21 cellular contexts compared by ENCODE assay signal in genomic region chr2:98554116-98554861, GRCh38. TPM values are rescaled to one million over a fixed set of nuclear protein-coding genes. Genes with fewer than 3 reads are reported as not detected.
DNase-seq lines count a peak whose midpoint lies in the region; ATAC-seq and TF ChIP-seq lines count a peak whose summit lies in the region.
"Had no signal": no experiment of that assay in that cellular context is flagged by ENCODE, and none has a peak within 500 bp of the region (broad histone marks: within the 10 kb centered on the region; RNA-seq: fewer than 3 reads in every experiment).

No MANE protein-coding gene starts in this region.

- H3K27me3 Mint-ChIP-seq in activated naive CD8-positive, alpha-beta T cell = no peaks in the 10 kb centered on the region
- no peaks in the 10 kb centered on the region for H3K27me3 Mint-ChIP-seq in activated naive CD8-positive, alpha-beta T cell treated with anti-CD3 and anti-CD28 coated beads for 36 hours
- H3K27me3 Mint-ChIP-seq in effector memory CD8-positive, alpha-beta T cell = no peaks in the 10 kb centered on the region
- H3K27me3 Mint-ChIP-seq in stimulated activated naive B cell treated with anti-CD40 and anti-IgM and Interleukin-4, amounts not matched to agents 10 μg/mL and 1 μg/mL and 100 μg/mL, for 72 hours = no peaks in the 10 kb centered on the region

- peaks cover 8% of the 10 kb centered on the region for H3K36me3 Mint-ChIP-seq in activated naive CD8-positive, alpha-beta T cell
- H3K36me3 Mint-ChIP-seq in activated naive CD8-positive, alpha-beta T cell treated with anti-CD3 and anti-CD28 coated beads for 36 hours = peaks cover 41% of the 10 kb centered on the region
- peaks cover 58% of the 10 kb centered on the region for H3K36me3 Mint-ChIP-seq in effector memory CD8-positive, alpha-beta T cell (ENCODE audit: insufficient read depth)
- H3K36me3 Mint-ChIP-seq in stimulated activated naive B cell treated with anti-CD40 and anti-IgM and Interleukin-4, amounts not matched to agents 10 μg/mL and 1 μg/mL and 100 μg/mL, for 72 hours = peaks cover 49 to 77% of the 10 kb centered on the region in 2 donors

- CTCF ChIA-PET in HEK293 (lab: Yijun Ruan, JAX) = no interaction called here

- H3K27ac ChIP-seq in HEK293 (ENCODE audit: extremely low read depth, low read depth, low read length) (no peak overlapping the region), tibial artery (no peak overlapping the region)
- H3K27ac ChIP-seq: cardiac muscle cell, KMS-11, PC-9, sigmoid colon had no signal

- no peak for DNase-seq in activated naive CD8-positive, alpha-beta T cell treated with anti-CD3 and anti-CD28 coated beads for 36 hours
- DNase-seq in effector memory CD8-positive, alpha-beta T cell = no peak
- DNase-seq in tibial artery (peak; percentile 13 to 46), OCI-M1 (lab: John Stamatoyannopoulos, UW) (no peak)
- no peak for DNase-seq in stimulated activated naive B cell treated with anti-CD40 and anti-IgM and Interleukin-4, amounts not matched to agents 10 μg/mL and 1 μg/mL and 100 μg/mL, for 72 hours
- DNase-seq: activated gamma-delta T cell; glutamatergic neuron; NCI-H187; NCI-H345; NCI-H82; PC-9; SHP77; sigmoid colon; stimulated activated CD8-positive, alpha-beta memory T cell treated with anti-CD3 and anti-CD28 coated beads, Interleukin-4, amount 100 ng/mL, for 48 hours; SW 1271 had no signal

- intact Hi-C loops in tibial artery (cut with DNase I; ENCODE audit: low total_unique reads) = no loop called here

- POLR2A ChIA-PET in HEK293 (lab: Yijun Ruan, JAX) = no interaction called here

- no peaks in the 10 kb centered on the region for H3K27me3 ChIP-seq in tibial artery
- H3K27me3 ChIP-seq: cardiac muscle cell, sigmoid colon had no signal

- no peak overlapping the region for H3K4me3 Mint-ChIP-seq in activated naive CD8-positive, alpha-beta T cell
- no peak overlapping the region for H3K4me3 Mint-ChIP-seq in activated naive CD8-positive, alpha-beta T cell treated with anti-CD3 and anti-CD28 coated beads for 36 hours
- H3K4me3 Mint-ChIP-seq in effector memory CD8-positive, alpha-beta T cell = no peak overlapping the region
- H3K4me3 Mint-ChIP-seq in stimulated activated naive B cell treated with anti-CD40 and anti-IgM and Interleukin-4, amounts not matched to agents 10 μg/mL and 1 μg/mL and 100 μg/mL, for 72 hours = no peak overlapping the region
- H3K4me3 Mint-ChIP-seq: CD14-positive monocyte, nephron had no signal

- H3K4me1 Mint-ChIP-seq in activated naive CD8-positive, alpha-beta T cell (ENCODE audit: low read depth) = peaks cover 53% of the 10 kb centered on the region
- H3K4me1 Mint-ChIP-seq in activated naive CD8-positive, alpha-beta T cell treated with anti-CD3 and anti-CD28 coated beads for 36 hours = peaks cover 54% of the 10 kb centered on the region
- peaks cover 40 to 46% of the 10 kb centered on the region in 2 donors for H3K4me1 Mint-ChIP-seq in effector memory CD8-positive, alpha-beta T cell (ENCODE audit: low read depth in 2 of 2)
- peaks cover 32 to 74% of the 10 kb centered on the region in 2 donors for H3K4me1 Mint-ChIP-seq in stimulated activated naive B cell treated with anti-CD40 and anti-IgM and Interleukin-4, amounts not matched to agents 10 μg/mL and 1 μg/mL and 100 μg/mL, for 72 hours
- H3K4me1 Mint-ChIP-seq: nephron had no signal

- ATAC-seq in effector memory CD8-positive, alpha-beta T cell (replicated peaks) = no peak
- no peak for ATAC-seq in stimulated activated naive B cell treated with anti-CD40 and anti-IgM and Interleukin-4, amounts not matched to agents 10 μg/mL and 1 μg/mL and 100 μg/mL, for 72 hours (replicated peaks)

- no peak for TF ChIP-seq CTCF in HEK293 (tag by site-specific recombination; IDR thresholded peaks at IDR 0.05)
- TF ChIP-seq CTCF in tibial artery (IDR thresholded peaks at IDR 0.05) = no peak

- H3K4me3 ChIP-seq in HEK293 (ENCODE audit: low read depth, low read length) (no peak overlapping the region), tibial artery (no peak overlapping the region)
- H3K4me3 ChIP-seq: cardiac muscle cell, PC-9, sigmoid colon had no signal

- H3K9me3 ChIP-seq in HEK293 (ENCODE audit: control insufficient read depth, insufficient read depth, low read depth, low read length) (no peaks in the 10 kb centered on the region), tibial artery (no peaks in the 10 kb centered on the region)
- H3K9me3 ChIP-seq: sigmoid colon had no signal

- no peaks in the 10 kb centered on the region for H3K9me3 Mint-ChIP-seq in activated naive CD8-positive, alpha-beta T cell (ENCODE audit: low read depth)
- H3K9me3 Mint-ChIP-seq in activated naive CD8-positive, alpha-beta T cell treated with anti-CD3 and anti-CD28 coated beads for 36 hours = no peaks in the 10 kb centered on the region
- no peaks in the 10 kb centered on the region for H3K9me3 Mint-ChIP-seq in effector memory CD8-positive, alpha-beta T cell
- H3K9me3 Mint-ChIP-seq in stimulated activated naive B cell treated with anti-CD40 and anti-IgM and Interleukin-4, amounts not matched to agents 10 μg/mL and 1 μg/mL and 100 μg/mL, for 72 hours = no peaks in the 10 kb centered on the region
- H3K9me3 Mint-ChIP-seq: nephron had no signal

- H3K36me3 ChIP-seq in HEK293 (ENCODE audit: control insufficient read depth in 2 of 2, insufficient read depth in 1 of 2, low read length in 2 of 2) (peaks cover 5 to 85% of the 10 kb centered on the region in 2 experiments; a peak in 2 of 3 replicates), tibial artery (peaks cover 45 to 84% (median 57%) of the 10 kb centered on the region in 3 donors)
- H3K36me3 ChIP-seq: cardiac muscle cell had no signal

- no peaks in the 10 kb centered on the region for H3K4me1 ChIP-seq in HEK293 (ENCODE audit: control insufficient read depth, insufficient read depth, low read length)
- peaks cover 0 to 2% (median 0%) of the 10 kb centered on the region in 4 donors for H3K4me1 ChIP-seq in tibial artery

- H3K27ac Mint-ChIP-seq in activated naive CD8-positive, alpha-beta T cell = peak overlapping the region; percentile 56
- no peak overlapping the region for H3K27ac Mint-ChIP-seq in activated naive CD8-positive, alpha-beta T cell treated with anti-CD3 and anti-CD28 coated beads for 36 hours
- H3K27ac Mint-ChIP-seq in effector memory CD8-positive, alpha-beta T cell = peak overlapping the region; percentile 74 to 81
- H3K27ac Mint-ChIP-seq in stimulated activated naive B cell treated with anti-CD40 and anti-IgM and Interleukin-4, amounts not matched to agents 10 μg/mL and 1 μg/mL and 100 μg/mL, for 72 hours = no peak overlapping the region
- H3K27ac Mint-ChIP-seq: nephron had no signal

TF ChIP-seq in HEK293, 187 proteins besides CTCF, POLR2A, EP300 and RAD21:
- TF ChIP-seq ZNF776 (tag by site-specific recombination; IDR thresholded peaks at IDR 0.05; ENCODE audit: borderline replicate concordance) (no peak), ZNF184 (tag by site-specific recombination; IDR thresholded peaks at IDR 0.05) (no peak), SCRT2 (tag by site-specific recombination; IDR thresholded peaks at IDR 0.05) (peak; percentile 75)
- TF ChIP-seq, protein P1, sequence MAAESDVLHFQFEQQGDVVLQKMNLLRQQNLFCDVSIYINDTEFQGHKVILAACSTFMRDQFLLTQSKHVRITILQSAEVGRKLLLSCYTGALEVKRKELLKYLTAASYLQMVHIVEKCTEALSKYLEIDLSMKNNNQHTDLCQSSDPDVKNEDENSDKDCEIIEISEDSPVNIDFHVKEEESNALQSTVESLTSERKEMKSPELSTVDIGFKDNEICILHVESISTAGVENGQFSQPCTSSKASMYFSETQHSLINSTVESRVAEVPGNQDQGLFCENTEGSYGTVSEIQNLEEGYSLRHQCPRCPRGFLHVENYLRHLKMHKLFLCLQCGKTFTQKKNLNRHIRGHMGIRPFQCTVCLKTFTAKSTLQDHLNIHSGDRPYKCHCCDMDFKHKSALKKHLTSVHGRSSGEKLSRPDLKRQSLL (tag by site-specific recombination; IDR thresholded peaks at IDR 0.05) = no peak

RNA-seq across cellular contexts. Expression of gene COA5, which starts 54.0 kb away (rescaled TPM):
- 10 to 100 TPM; 27.1 to 27.2 TPM for total RNA-seq in activated naive CD8-positive, alpha-beta T cell treated with anti-CD3 and anti-CD28 coated beads for 36 hours

RNA-seq across cellular contexts. Expression of gene UNC50, which starts 54.1 kb away (rescaled TPM):
- 10 to 100 TPM; 29.8 to 30.9 TPM for total RNA-seq in activated naive CD8-positive, alpha-beta T cell treated with anti-CD3 and anti-CD28 coated beads for 36 hours

Comparison
In these comparisons a context has a peak if more than half of its experiments do, and no peak if none do; other contexts are left out.
1. H3K27ac Mint-ChIP-seq: peak in activated naive CD8-positive, alpha-beta T cell (single experiment) and effector memory CD8-positive, alpha-beta T cell (2 of 2); none in activated naive CD8-positive, alpha-beta T cell treated with anti-CD3 and anti-CD28 coated beads for 36 hours (single experiment) and stimulated activated naive B cell treated with anti-CD40 and anti-IgM and Interleukin-4, amounts not matched to agents 10 μg/mL and 1 μg/mL and 100 μg/mL, for 72 hours (single experiment).
2. DNase-seq: peak in tibial artery (2 of 2); none in activated naive CD8-positive, alpha-beta T cell treated with anti-CD3 and anti-CD28 coated beads for 36 hours (single experiment), effector memory CD8-positive, alpha-beta T cell (0 of 3), OCI-M1 (single experiment) and stimulated activated naive B cell treated with anti-CD40 and anti-IgM and Interleukin-4, amounts not matched to agents 10 μg/mL and 1 μg/mL and 100 μg/mL, for 72 hours (single experiment).